Comparison of ENCODE assay signal across 20 cellular contexts in the genomic region with DNA sequence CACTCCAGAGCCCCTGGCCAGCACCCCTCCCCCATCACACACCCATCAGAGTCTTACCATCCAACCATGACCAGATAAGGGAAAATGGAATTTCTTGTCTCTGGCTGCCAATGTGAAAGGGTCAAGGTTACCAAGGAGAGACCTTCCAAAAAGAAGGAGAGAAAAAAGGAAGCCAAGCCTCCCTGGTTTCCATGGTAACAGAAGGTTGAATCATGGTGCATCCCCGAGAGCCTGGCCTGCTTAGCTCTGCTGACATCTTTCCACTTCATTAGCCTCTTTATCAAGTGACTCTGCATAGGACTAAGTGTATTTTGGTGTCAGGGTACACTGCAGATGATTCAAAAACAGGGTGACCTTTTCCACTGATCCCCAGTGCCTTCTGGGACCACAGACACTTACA.
DNase-seq lines count a peak whose midpoint lies in the region; ATAC-seq and TF ChIP-seq lines count a peak whose summit lies in the region.
"Had no signal": no experiment of that assay in that cellular context is flagged by ENCODE, and none has a peak within 500 bp of the region (broad histone marks: within the 10 kb centered on the region; RNA-seq: fewer than 3 reads in every experiment).

No MANE protein-coding gene starts in this region.

- H3K4me2 ChIP-seq in GM23248 (ENCODE audit: unreplicated experiment): no peak overlapping the region
- no peak overlapping the region for H3K4me2 ChIP-seq in smooth muscle cell

- no peaks in the 10 kb centered on the region for H3K9me2 ChIP-seq in GM23248 (ENCODE audit: insufficient read depth)

- H3K36me3 ChIP-seq in GM23248 (ENCODE audit: low read depth): no peaks in the 10 kb centered on the region
- no peaks in the 10 kb centered on the region for H3K36me3 ChIP-seq in ectodermal cell (ENCODE audit: control insufficient read depth, insufficient read depth, low read length)
- no peaks in the 10 kb centered on the region for H3K36me3 ChIP-seq in smooth muscle cell (ENCODE audit: low read depth)
- H3K36me3 ChIP-seq: Peyer's patch had no signal

- H3K79me2 ChIP-seq in GM23248 (ENCODE audit: insufficient read depth) (no peaks in the 10 kb centered on the region), smooth muscle cell (ENCODE audit: low read depth) (no peaks in the 10 kb centered on the region)

- DNase-seq in DMS79 treated with DMSO at 0.1 percent for 48 hours (lab: John Stamatoyannopoulos, UW) (peak; percentile 38), GM23248 (peak; percentile 14), neural crest cell (ENCODE audit: low read depth, low spot score) (no peak), smooth muscle cell (lab: John Stamatoyannopoulos, UW; ENCODE audit: unreplicated experiment) (no peak), NCI-H146 (lab: John Stamatoyannopoulos, UW) (no peak), AG08395 (ENCODE audit: low spot score) (no peak)
- DNase-seq: AML-193; H7; HFFc6; KG1; NCI-H1436; NCI-H2029; NCI-H2171 treated with DMSO at 0.1 percent for 48 hours; NK-92 treated with Interleukin-12 subunit alpha and Interleukin-12 subunit beta, amount 100 ng/mL, for 24 hours; Peyer's patch had no signal

- peaks cover 32% of the 10 kb centered on the region for H3K4me1 Mint-ChIP-seq in neural crest cell

- no peaks in the 10 kb centered on the region for H3K4me1 ChIP-seq in GM23248 (ENCODE audit: insufficient read depth)
- peaks cover 19% of the 10 kb centered on the region for H3K4me1 ChIP-seq in ectodermal cell (ENCODE audit: control insufficient read depth, insufficient read depth, low read length)
- H3K4me1 ChIP-seq in smooth muscle cell (ENCODE audit: low read depth): no peaks in the 10 kb centered on the region
- H3K4me1 ChIP-seq: Peyer's patch had no signal

- H3K9me3 ChIP-seq in GM23248 (ENCODE audit: low read depth) (no peaks in the 10 kb centered on the region), ectodermal cell (ENCODE audit: control insufficient read depth, low read length) (peaks cover 2% of the 10 kb centered on the region), smooth muscle cell (replicated peaks; ENCODE audit: low read depth) (no peaks in the 10 kb centered on the region)

- H3K27ac ChIP-seq in GM23248: no peak overlapping the region
- H3K27ac ChIP-seq in ectodermal cell (ENCODE audit: insufficient read depth, low read depth, low read length, poor library complexity, severe bottlenecking): peak overlapping the region; percentile 30
- no peak overlapping the region for H3K27ac ChIP-seq in smooth muscle cell (ENCODE audit: low read depth)
- H3K27ac ChIP-seq: C4-2B, Peyer's patch, SK-N-MC had no signal

- H3K27me3 Mint-ChIP-seq in neural crest cell (ENCODE audit: low read depth): no peaks in the 10 kb centered on the region

- H3K36me3 Mint-ChIP-seq in neural crest cell (ENCODE audit: low read depth): peaks cover 7% of the 10 kb centered on the region

- H2AFZ ChIP-seq in GM23248: no peak overlapping the region
- no peak overlapping the region for H2AFZ ChIP-seq in smooth muscle cell (ENCODE audit: low read depth)

- no peak for TF ChIP-seq CTCF in neural crest cell (conservative IDR thresholded peaks at IDR 0.05)
- TF ChIP-seq CTCF in smooth muscle cell (IDR thresholded peaks at IDR 0.05; ENCODE audit: borderline replicate concordance, insufficient read depth, poor library complexity, severe bottlenecking): no peak

- H3K4me3 Mint-ChIP-seq in neural crest cell: peak overlapping the region; percentile 59
- H3K4me3 Mint-ChIP-seq: HFFc6 had no signal

- no peaks in the 10 kb centered on the region for H3F3A ChIP-seq in GM23248 (ENCODE audit: insufficient read depth)
- no peaks in the 10 kb centered on the region for H3F3A ChIP-seq in smooth muscle cell (ENCODE audit: low read depth)

- in situ Hi-C loops in GM23248 (cut with MboI): no loop called here

- H3K27me3 ChIP-seq in GM23248 (replicated peaks; ENCODE audit: insufficient read depth): no peaks in the 10 kb centered on the region
- no peaks in the 10 kb centered on the region for H3K27me3 ChIP-seq in ectodermal cell (ENCODE audit: control insufficient read depth, insufficient read depth, low read length, poor library complexity, severe bottlenecking)
- H3K27me3 ChIP-seq in smooth muscle cell (ENCODE audit: low read depth): no peaks in the 10 kb centered on the region
- H3K27me3 ChIP-seq: Peyer's patch had no signal

- ATAC-seq in GM18517 (IDR thresholded peaks at IDR 0.05; ENCODE audit: unreplicated experiment): no peak
- ATAC-seq: Right ventricle myocardium inferior had no signal

- H3K9me3 Mint-ChIP-seq in neural crest cell: peaks cover 10% of the 10 kb centered on the region

- no peak overlapping the region for H3K9ac ChIP-seq in GM23248
- H3K9ac ChIP-seq in smooth muscle cell (ENCODE audit: low read depth): no peak overlapping the region

- H3K27ac Mint-ChIP-seq in neural crest cell (ENCODE audit: unreplicated experiment): peak overlapping the region; percentile 23
- H3K27ac Mint-ChIP-seq: HFFc6 had no signal

- H4K20me1 ChIP-seq in GM23248 (ENCODE audit: insufficient read depth) (no peaks in the 10 kb centered on the region), smooth muscle cell (ENCODE audit: low read depth) (no peaks in the 10 kb centered on the region)

- H3K4me3 ChIP-seq in GM23248: no peak overlapping the region
- no peak overlapping the region for H3K4me3 ChIP-seq in ectodermal cell (ENCODE audit: insufficient read depth, low read depth, low read length)
- H3K4me3 ChIP-seq in smooth muscle cell: no peak overlapping the region
- H3K4me3 ChIP-seq: Peyer's patch, SK-N-MC had no signal

- WGBS in GM23248 (ENCODE audit: low coverage in 1 of 2, low lambda C conversion rate in 2 of 2, missing lambda C conversion rate in 2 of 2), 2 experiments: 6% methylated on average over 1 of the region's 1 CpG
- 23 to 45% methylated on average over 1 of the region's 1 CpG for WGBS in ectodermal cell, 2 experiments
- WGBS in smooth muscle cell (ENCODE audit: low lambda C conversion rate): 69% methylated on average over 1 of the region's 1 CpG

Comparison
In these comparisons a context has a peak if more than half of its experiments do, and no peak if none do; other contexts are left out.
1. DNase-seq: peak in DMS79 treated with DMSO at 0.1 percent for 48 hours (single experiment) and GM23248 (single experiment); none in neural crest cell (single experiment), smooth muscle cell (single experiment), NCI-H146 (single experiment) and AG08395 (single experiment).